Comparison of ENCODE assay signal across 16 cellular contexts in the genomic region with DNA sequence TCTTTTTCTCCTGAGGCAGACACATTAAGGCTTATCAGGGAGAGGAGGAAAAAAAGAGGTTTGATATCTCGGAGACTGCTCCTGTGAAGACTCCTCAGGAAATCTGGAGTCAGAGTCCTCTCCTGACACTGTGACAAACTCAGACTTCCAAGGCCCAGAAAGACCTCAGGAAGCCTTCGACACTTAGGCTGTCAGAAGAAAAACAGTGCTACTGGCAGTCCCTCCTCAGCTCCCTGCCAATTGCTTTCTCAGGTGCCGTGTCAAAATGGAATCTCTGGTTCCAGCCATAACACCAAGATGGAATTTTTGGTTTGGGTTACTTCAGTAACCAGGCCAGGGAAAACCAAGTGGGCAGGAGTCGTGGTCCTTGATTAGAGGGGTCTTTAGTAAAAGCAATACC. TPM values are rescaled to one million over a fixed set of nuclear protein-coding genes. Genes with fewer than 3 reads are reported as not detected.
DNase-seq lines count a peak whose midpoint lies in the region; ATAC-seq and TF ChIP-seq lines count a peak whose summit lies in the region.
"Had no signal": no experiment of that assay in that cellular context is flagged by ENCODE, and none has a peak within 500 bp of the region (broad histone marks: within the 10 kb centered on the region; RNA-seq: fewer than 3 reads in every experiment).

No MANE protein-coding gene starts in this region.

- no peaks in the 10 kb centered on the region for H3K9me3 Mint-ChIP-seq in CD4-positive, alpha-beta memory T cell
- H3K9me3 Mint-ChIP-seq in IgD-negative memory B cell: no peaks in the 10 kb centered on the region
- H3K9me3 Mint-ChIP-seq in activated naive CD8-positive, alpha-beta T cell treated with anti-CD3 and anti-CD28 coated beads, Interleukin-2, amount 50 U/mL, for 24 hours: no peaks in the 10 kb centered on the region

- peaks cover 69% of the 10 kb centered on the region for H3K4me1 ChIP-seq in CD4-positive, alpha-beta memory T cell (ENCODE audit: insufficient read depth, low read length)
- peaks cover 14 to 24% of the 10 kb centered on the region in 2 donors for H3K4me1 ChIP-seq in gastrocnemius medialis

- in situ Hi-C loops in gastrocnemius medialis (cut with MboI; ENCODE audit: low sequenced_read_pairs in 4 of 4): loop anchor here in 2 of 4 donors (10.0 to 25.0 kb wide), 2 partner anchors 101 to 103 kb away; partner anchors contain the start of gene UBTD2 (in 2 of the 2)

- H3K27ac Mint-ChIP-seq in CD4-positive, alpha-beta memory T cell: peak overlapping the region; percentile 97 to 100 (median 99)
- H3K27ac Mint-ChIP-seq in IgD-negative memory B cell: peak overlapping the region; percentile 96 to 98 (median 98)
- H3K27ac Mint-ChIP-seq in activated naive CD8-positive, alpha-beta T cell treated with anti-CD3 and anti-CD28 coated beads, Interleukin-2, amount 50 U/mL, for 24 hours: peak overlapping the region; percentile 96

- H3K4me1 Mint-ChIP-seq in CD4-positive, alpha-beta memory T cell: peaks cover 25 to 87% (median 49%) of the 10 kb centered on the region in 4 donors
- H3K4me1 Mint-ChIP-seq in IgD-negative memory B cell: peaks cover 43 to 45% (median 45%) of the 10 kb centered on the region in 3 donors
- peaks cover 73% of the 10 kb centered on the region for H3K4me1 Mint-ChIP-seq in activated naive CD8-positive, alpha-beta T cell treated with anti-CD3 and anti-CD28 coated beads, Interleukin-2, amount 50 U/mL, for 24 hours

- peaks cover 20 to 66% of the 10 kb centered on the region in 2 donors for H3K36me3 Mint-ChIP-seq in CD4-positive, alpha-beta memory T cell
- H3K36me3 Mint-ChIP-seq in IgD-negative memory B cell: peaks cover 8% of the 10 kb centered on the region
- peaks cover 25% of the 10 kb centered on the region for H3K36me3 Mint-ChIP-seq in activated naive CD8-positive, alpha-beta T cell treated with anti-CD3 and anti-CD28 coated beads, Interleukin-2, amount 50 U/mL, for 24 hours (ENCODE audit: low read depth)

- CTCF ChIA-PET in CD4-positive, alpha-beta memory T cell (lab: Charles Lee; ENCODE audit: partially characterized antibody): interaction anchor here (1.1 to 14.7 kb wide), 4 partner anchors 18 to 177 kb away, joined by 4 to 429 read pairs (median 130); no protein-coding TSS in a partner anchor

- no peak for DNase-seq in CD4-positive, alpha-beta memory T cell
- no peak for DNase-seq in activated naive CD8-positive, alpha-beta T cell treated with anti-CD3 and anti-CD28 coated beads, Interleukin-2, amount 50 U/mL, for 24 hours
- peak in 1 of 2 donors; percentile 0 for DNase-seq in gastrocnemius medialis
- DNase-seq in NCI-H748 treated with DMSO at 0.1 percent for 48 hours (lab: John Stamatoyannopoulos, UW): no peak
- no peak for DNase-seq in globus pallidus (ENCODE audit: low spot score)
- DNase-seq: activated CD4-positive, alpha-beta T cell treated with anti-CD3 and anti-CD28 coated beads, Interleukin-2, amount 50 U/mL, for 4 hours; GF-D8; glutamatergic neuron; kidney glomerular epithelial cell; NCI-H1105; NCI-H446 treated with DMSO at 0.1 percent for 48 hours had no signal

- intact Hi-C loops in CD4-positive, alpha-beta memory T cell (cut with micrococcal nuclease): no loop called here
- intact Hi-C loops in gastrocnemius medialis (cut with DNase I; ENCODE audit: low total_unique reads): no loop called here

- TF ChIP-seq CTCF in gastrocnemius medialis (IDR thresholded peaks at IDR 0.05 in 4 of 5, conservative IDR thresholded peaks at IDR 0.05 in 1 of 5): no peak

- TF ChIP-seq POLR2A in gastrocnemius medialis (IDR thresholded peaks at IDR 0.05): no peak

- H3K4me3 Mint-ChIP-seq in CD4-positive, alpha-beta memory T cell: peak overlapping the region; percentile 98 to 100 (median 99)
- H3K4me3 Mint-ChIP-seq in IgD-negative memory B cell: peak overlapping the region in 3 of 4 donors; percentile 96 to 99 (median 99)
- peak overlapping the region; percentile 95 for H3K4me3 Mint-ChIP-seq in activated naive CD8-positive, alpha-beta T cell treated with anti-CD3 and anti-CD28 coated beads, Interleukin-2, amount 50 U/mL, for 24 hours

- H3K27me3 ChIP-seq in CD4-positive, alpha-beta memory T cell (ENCODE audit: insufficient read depth, low read length): no peaks in the 10 kb centered on the region
- H3K27me3 ChIP-seq in gastrocnemius medialis: no peaks in the 10 kb centered on the region
- H3K27me3 ChIP-seq: vagina had no signal

- H3K9me3 ChIP-seq in CD4-positive, alpha-beta memory T cell (ENCODE audit: control insufficient read depth in 1 of 2, low read length in 2 of 2): no peaks in the 10 kb centered on the region
- H3K9me3 ChIP-seq in gastrocnemius medialis: no peaks in the 10 kb centered on the region
- H3K9me3 ChIP-seq: vagina had no signal

- ATAC-seq in activated naive CD8-positive, alpha-beta T cell treated with anti-CD3 and anti-CD28 coated beads, Interleukin-2, amount 50 U/mL, for 24 hours: no peak
- no peak for ATAC-seq in gastrocnemius medialis
- ATAC-seq in GM19023 (IDR thresholded peaks at IDR 0.05; ENCODE audit: unreplicated experiment): no peak

- POLR2A ChIA-PET in CD4-positive, alpha-beta memory T cell (lab: Charles Lee; ENCODE audit: partially characterized antibody): interaction anchor here (1.0 to 18.6 kb wide), 8 partner anchors 9 to 588 kb away, joined by 4 to 878 read pairs (median 6); partner anchors contain the start of gene FBXW11

- H3K27ac ChIP-seq in CD4-positive, alpha-beta memory T cell (ENCODE audit: low read depth, low read length): peak overlapping the region; percentile 94
- peak overlapping the region in 3 of 4 donors; percentile 1 to 86 (median 37) for H3K27ac ChIP-seq in gastrocnemius medialis
- H3K27ac ChIP-seq: vagina had no signal

- no peaks in the 10 kb centered on the region for H3K27me3 Mint-ChIP-seq in CD4-positive, alpha-beta memory T cell
- H3K27me3 Mint-ChIP-seq in IgD-negative memory B cell: no peaks in the 10 kb centered on the region
- H3K27me3 Mint-ChIP-seq in activated naive CD8-positive, alpha-beta T cell treated with anti-CD3 and anti-CD28 coated beads, Interleukin-2, amount 50 U/mL, for 24 hours: no peaks in the 10 kb centered on the region

- peak overlapping the region in 1 of 2 donors; percentile 23 for H3K4me3 ChIP-seq in CD4-positive, alpha-beta memory T cell (ENCODE audit: low read length in 2 of 2)
- H3K4me3 ChIP-seq in gastrocnemius medialis: no peak overlapping the region
- H3K4me3 ChIP-seq: vagina had no signal

- no peaks in the 10 kb centered on the region for H3K36me3 ChIP-seq in CD4-positive, alpha-beta memory T cell (ENCODE audit: insufficient read depth, low read length)
- no peaks in the 10 kb centered on the region for H3K36me3 ChIP-seq in gastrocnemius medialis
- H3K36me3 ChIP-seq: vagina had no signal

RNA-seq across cellular contexts. Expression of gene STK10, which starts 4.1 kb away (rescaled TPM):
- total RNA-seq in CD4-positive, alpha-beta memory T cell: 100 to 1,000 TPM; 306 to 314 TPM
- 100 to 1,000 TPM in 1 of 2 donors, 10 to 100 TPM in 1; 24.6 to 161 TPM for polyA plus RNA-seq in CD4-positive, alpha-beta memory T cell
- 87.9 TPM for polyA plus RNA-seq in IgD-negative memory B cell
- 10 to 100 TPM in 1 of 4 donors, 1 to 10 TPM in 3; 5.4 to 18.3 (median 5.7) TPM for total RNA-seq in gastrocnemius medialis

RNA-seq across cellular contexts. Expression of gene EFCAB9, which starts 10.1 kb away (rescaled TPM):
- not detected for total RNA-seq in CD4-positive, alpha-beta memory T cell
- polyA plus RNA-seq in CD4-positive, alpha-beta memory T cell: not detected
- not detected for polyA plus RNA-seq in IgD-negative memory B cell
- total RNA-seq in gastrocnemius medialis: not detected
- total RNA-seq: myocyte, renal cortical epithelial cell, vagina had no signal

Comparison
In these comparisons a context has a peak if more than half of its experiments do, and no peak if none do; other contexts are left out.
1. RNA of gene STK10, which starts 4.1 kb away (total RNA-seq): 306 to 314 TPM in CD4-positive, alpha-beta memory T cell; 5.4 to 18.3 TPM in gastrocnemius medialis; every median in the first group is over 10 times any median in the second.
2. Peak in every context shown above with its lines, with median percentiles within 50 percentile points of each other: H3K27ac Mint-ChIP-seq and H3K4me3 Mint-ChIP-seq.